15 cellular contexts compared by ENCODE assay signal in the genomic region with DNA sequence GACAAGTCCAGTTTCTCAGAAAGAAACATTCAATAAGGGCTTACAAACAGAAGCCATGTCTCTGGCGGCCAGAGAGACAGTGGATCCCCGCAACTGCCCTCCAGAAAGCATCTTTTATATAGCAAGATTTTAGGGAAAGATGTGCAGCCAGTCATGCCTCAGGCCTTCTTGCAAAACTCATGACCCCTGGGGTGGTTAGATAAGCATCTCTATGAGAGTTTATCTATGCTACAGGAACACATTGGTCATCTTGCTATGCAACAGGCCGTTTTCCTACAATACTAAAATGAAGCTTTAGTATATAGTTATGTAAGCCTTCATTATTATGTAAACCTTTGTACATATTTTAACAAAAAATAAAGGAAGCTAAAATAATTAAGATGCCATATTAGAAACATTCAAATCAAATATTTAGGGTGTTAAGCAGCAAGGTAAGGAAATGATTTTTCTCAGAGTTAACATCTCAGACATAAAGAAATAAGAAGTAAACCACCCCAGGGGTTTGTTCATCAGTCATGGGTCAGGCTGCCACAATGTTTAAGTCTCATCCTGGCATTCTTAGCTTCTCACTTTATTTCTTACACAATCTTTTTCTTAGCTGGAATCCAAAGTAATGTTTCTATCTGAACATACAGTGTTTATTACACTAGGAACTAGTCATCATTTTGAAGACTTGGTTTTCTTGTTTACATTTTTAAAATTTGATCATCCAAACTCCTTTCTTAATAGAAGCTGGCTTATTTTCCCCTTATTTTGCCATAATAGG. TPM values are rescaled to one million over a fixed set of nuclear protein-coding genes. Genes with fewer than 3 reads are reported as not detected.
DNase-seq lines count a peak whose midpoint lies in the region; ATAC-seq, FAIRE-seq and TF ChIP-seq lines count a peak whose summit lies in the region.
"Had no signal": no experiment of that assay in that cellular context is flagged by ENCODE, and none has a peak within 500 bp of the region (broad histone marks: within the 10 kb centered on the region; RNA-seq: fewer than 3 reads in every experiment).

No MANE protein-coding gene starts in this region.

- H3K18ac ChIP-seq in IMR-90 (ENCODE audit: low read depth, low read length) (peak overlapping the region; percentile 93), mesendoderm (ENCODE audit: low read length) (no peak overlapping the region)

- peaks cover 25% of the 10 kb centered on the region for H3K4me1 ChIP-seq in IMR-90 (ENCODE audit: control insufficient read depth, insufficient read depth, low read length)
- peaks cover 0 to 3% of the 10 kb centered on the region in 2 experiments; a peak in 3 of 5 replicates for H3K4me1 ChIP-seq in K562 (replicated peaks in 1 of 2; ENCODE audit: control insufficient read depth in 2 of 2, insufficient read depth in 2 of 2, low read length in 2 of 2)
- H3K4me1 ChIP-seq in mesendoderm (ENCODE audit: control insufficient read depth, low read depth, low read length) = peaks cover 7% of the 10 kb centered on the region

- dilution Hi-C loops in IMR-90 (cut with HindIII; ENCODE audit: low sequenced_read_pairs, unreplicated experiment) = no loop called here

- H3K79me2 ChIP-seq in K562 (ENCODE audit: control insufficient read depth, insufficient read depth, low read length) (peaks cover 1% of the 10 kb centered on the region; the same call in 1 of the 3 replicates), mesendoderm (ENCODE audit: control insufficient read depth, insufficient read depth, low read length) (no peaks in the 10 kb centered on the region)

- no peak for FAIRE-seq in K562 (lab: Jason Lieb, UNC)

- H3K9ac ChIP-seq in IMR-90 (ENCODE audit: low read depth, low read length) = no peak overlapping the region
- no peak overlapping the region for H3K9ac ChIP-seq in K562 (ENCODE audit: insufficient read depth in 1 of 2, low read depth in 2 of 2, low read length in 2 of 2)
- no peak overlapping the region for H3K9ac ChIP-seq in mesendoderm (ENCODE audit: low read length)

- BruUV-seq in IMR-90 (replicated peaks; lab: Mats Ljungman, UMichigan) (no TSS peak), K562 (replicated peaks; lab: Mats Ljungman, UMichigan) (no TSS peak)

- H2BK15ac ChIP-seq in IMR-90 (ENCODE audit: low read depth, low read length) = peak overlapping the region; percentile 27; the same call in 2 of the 3 replicates
- no peak overlapping the region for H2BK15ac ChIP-seq in mesendoderm (replicated peaks; ENCODE audit: low read depth)

- intact Hi-C loops in IMR-90 (cut with micrococcal nuclease) (loop anchor here (1.0 to 10.0 kb wide), 6 partner anchors 86 to 1084 kb away; a partner anchor contains a TSS), K562 (cut with micrococcal nuclease) (loop anchor here (5.0 kb wide), 4 partner anchors 138 to 483 kb away; no protein-coding TSS in a partner anchor)

- no CpG with 5 or more reads among the region's 3 CpGs for WGBS in IMR-90 (ENCODE audit: extremely low coverage in 2 of 2, insufficient read length in 1 of 2), 2 experiments
- 34% methylated on average over 3 of the region's 3 CpGs for WGBS in K562 (ENCODE audit: insufficient coverage, low coverage, missing lambda C conversion rate)
- no CpG with 5 or more reads among the region's 3 CpGs for WGBS in mesendoderm (ENCODE audit: extremely low coverage, insufficient coverage, low lambda C conversion rate)

- TF ChIP-seq EP300 in K562 (IDR thresholded peaks at IDR 0.05; ENCODE audit: low read length) = no peak

- ATAC-seq in IMR-90 (ENCODE audit: low read depth) (peak; percentile 65), K562 (no peak), HG02759 (IDR thresholded peaks at IDR 0.05; ENCODE audit: unreplicated experiment) (no peak)
- ATAC-seq: effector memory CD8-positive, alpha-beta T cell had no signal

- DNase-seq in EH (ENCODE audit: low read depth) (peak; percentile 81), IMR-90 (peak; percentile 80), K562 (ENCODE audit: extremely low read depth in 1 of 4, low spot score in 3 of 4) (no peak), mesendoderm (peak; percentile 46), HEK293T (ENCODE audit: extremely low spot score) (no peak)
- DNase-seq in activated naive CD4-positive, alpha-beta T cell (lab: John Stamatoyannopoulos, UW) = no peak
- DNase-seq: caudate nucleus; DMS79; effector memory CD8-positive, alpha-beta T cell; NCI-H82; RPMI8226; stimulated activated CD4-positive, alpha-beta T cell treated with anti-CD3 and anti-CD28 coated beads, Interleukin-1b, Interleukin-23, amount 100 ng/mL, for 48 hours; substantia nigra had no signal

- CTCF ChIA-PET in IMR-90 (lab: Yijun Ruan, JAX) = interaction anchor here (1.2 to 2.6 kb wide), 2 partner anchors 86 to 100 kb away, joined by 4 to 9 read pairs; no protein-coding TSS in a partner anchor
- CTCF ChIA-PET in K562 (lab: Yijun Ruan, JAX; ENCODE audit: low intra/inter-chr PET ratio) = interaction anchor here (0.6 to 4.6 kb wide), 2 partner anchors 130 to 486 kb away, joined by 3 to 22 read pairs; no protein-coding TSS in a partner anchor
- CTCF ChIA-PET in HEK293T (lab: Yijun Ruan, JAX) = no interaction called here

- peak overlapping the region; percentile 90; the same call in 1 of the 2 replicates for H3K14ac ChIP-seq in IMR-90 (replicated peaks; ENCODE audit: low read depth, low read length)

- peak overlapping the region; percentile 88 for H2BK20ac ChIP-seq in IMR-90 (ENCODE audit: low read depth, low read length)

- H3K23ac ChIP-seq in IMR-90 (ENCODE audit: low read depth, low read length) (peak overlapping the region; percentile 58; the same call in 1 of the 2 replicates), mesendoderm (ENCODE audit: low read length) (no peak overlapping the region)

- H3K79me1 ChIP-seq in IMR-90 (ENCODE audit: low read depth in 1 of 2, low read length in 2 of 2) (peaks cover 5 to 59% of the 10 kb centered on the region in 2 experiments; a peak in 3 of 4 replicates), mesendoderm (ENCODE audit: low read length) (peaks cover 1% of the 10 kb centered on the region)

- peak overlapping the region; percentile 96 for H2BK5ac ChIP-seq in IMR-90 (ENCODE audit: low read depth, low read length, poor library complexity, severe bottlenecking)
- no peak overlapping the region for H2BK5ac ChIP-seq in mesendoderm (ENCODE audit: low read length)

- no peak overlapping the region for H3K4me3 ChIP-seq in IMR-90 (ENCODE audit: insufficient read depth, low read depth, low read length)
- no peak overlapping the region for H3K4me3 ChIP-seq in K562
- no peak overlapping the region for H3K4me3 ChIP-seq in mesendoderm (ENCODE audit: low read length)

- no peaks in the 10 kb centered on the region for H3K27me3 ChIP-seq in IMR-90 (ENCODE audit: control insufficient read depth, insufficient read depth, low read length)
- no peaks in the 10 kb centered on the region for H3K27me3 ChIP-seq in K562 (ENCODE audit: control insufficient read depth in 2 of 2, insufficient read depth in 2 of 2, low read length in 2 of 2)
- no peaks in the 10 kb centered on the region for H3K27me3 ChIP-seq in mesendoderm (ENCODE audit: insufficient read depth, low read length, poor library complexity)

- H4K8ac ChIP-seq in IMR-90 (ENCODE audit: low read depth in 2 of 2, low read length in 2 of 2) (peak overlapping the region; percentile 9 to 72; a peak in 3 of 4 replicates), mesendoderm (ENCODE audit: low read depth, low read length) (no peak overlapping the region)

- H4K20me1 ChIP-seq in IMR-90 (ENCODE audit: insufficient read depth, low read length) (peaks cover 4% of the 10 kb centered on the region; the same call in 1 of the 2 replicates), K562 (replicated peaks; ENCODE audit: control insufficient read depth, insufficient read depth, low read length) (no peaks in the 10 kb centered on the region)

- peak overlapping the region; percentile 16 for H3K4me2 ChIP-seq in IMR-90 (ENCODE audit: low read depth, low read length)
- H3K4me2 ChIP-seq in K562 (ENCODE audit: insufficient read depth, low read length) = no peak overlapping the region
- no peak overlapping the region for H3K4me2 ChIP-seq in mesendoderm (ENCODE audit: low read length)

- H2AK5ac ChIP-seq in IMR-90 (ENCODE audit: low read depth, low read length) = peak overlapping the region; percentile 69; the same call in 1 of the 2 replicates
- no peak overlapping the region for H2AK5ac ChIP-seq in mesendoderm (ENCODE audit: low read length)

- peak overlapping the region; percentile 73 for H4K91ac ChIP-seq in IMR-90 (ENCODE audit: insufficient read depth, low read depth, low read length)

- H2AFZ ChIP-seq in IMR-90 (replicated peaks; ENCODE audit: low read length, poor library complexity) (no peak overlapping the region), K562 (ENCODE audit: low read depth, low read length) (no peak overlapping the region)

- POLR2A ChIA-PET in IMR-90 (lab: Charles Lee; ENCODE audit: unreplicated experiment) = interaction anchor here (1.2 kb wide), 1 partner anchor 145 kb away, joined by 3 read pairs; a partner anchor contains a TSS
- POLR2A ChIA-PET in K562 (lab: Yijun Ruan, JAX) = interaction anchor here (1.1 to 1.4 kb wide), 2 partner anchors 9 to 242 kb away, joined by 3 read pairs; no protein-coding TSS in a partner anchor
- POLR2A ChIA-PET in HEK293T (lab: Yijun Ruan, JAX) = interaction anchor here (0.7 kb wide), 1 partner anchor 974 kb away, joined by 3 read pairs; no protein-coding TSS in a partner anchor

- in situ Hi-C loops in IMR-90 (cut with MboI; ENCODE audit: low sequenced_read_pairs) = loop anchor here (10.0 kb wide), 1 partner anchor 166 kb away; no protein-coding TSS in a partner anchor
- in situ Hi-C loops in K562 (cut with MboI) = loop anchor here (5.0 to 25.0 kb wide), 2 partner anchors 133 to 223 kb away; a partner anchor contains a TSS

- peak overlapping the region; percentile 89 for H4K5ac ChIP-seq in IMR-90 (ENCODE audit: low read depth, low read length)
- H4K5ac ChIP-seq in mesendoderm (ENCODE audit: low read length) = no peak overlapping the region

- no peaks in the 10 kb centered on the region for H3K36me3 ChIP-seq in IMR-90 (ENCODE audit: control insufficient read depth, insufficient read depth, low read length)
- no peaks in the 10 kb centered on the region for H3K36me3 ChIP-seq in K562 (ENCODE audit: control insufficient read depth, insufficient read depth, low read length)
- no peaks in the 10 kb centered on the region for H3K36me3 ChIP-seq in mesendoderm (ENCODE audit: control insufficient read depth, insufficient read depth, low read length)

- 0 out of 2 replicates have a peak overlapping the region, but pooled peaks have one; percentile 33 for H3K56ac ChIP-seq in IMR-90 (ENCODE audit: extremely low read depth, insufficient read depth, low read length)
- H3K56ac ChIP-seq in mesendoderm (ENCODE audit: low read length) = no peak overlapping the region

- TF ChIP-seq CTCF in IMR-90 (conservative IDR thresholded peaks at IDR 0.05; ENCODE audit: low read depth, low read length) = no peak
- no peak for TF ChIP-seq CTCF in K562 (IDR thresholded peaks at IDR 0.05 in 2 of 3, conservative IDR thresholded peaks at IDR 0.05 in 1 of 3; ENCODE audit: insufficient read depth in 2 of 3, low read depth in 1 of 3, low read length in 3 of 3)

- H3K9me3 ChIP-seq in IMR-90 (ENCODE audit: control insufficient read depth, insufficient read depth, low read length) (no peaks in the 10 kb centered on the region), K562 (replicated peaks; ENCODE audit: control insufficient read depth, insufficient read depth, low read depth, low read length) (no peaks in the 10 kb centered on the region)

- H2AK9ac ChIP-seq in IMR-90 (replicated peaks; ENCODE audit: low read depth, low read length, poor library complexity) = no peak overlapping the region

- H3K9me1 ChIP-seq in IMR-90 (ENCODE audit: insufficient read depth, low read length) = peaks cover 8% of the 10 kb centered on the region
- H3K9me1 ChIP-seq in K562 (ENCODE audit: control insufficient read depth, insufficient read depth, low read length) = no peaks in the 10 kb centered on the region

- H2BK120ac ChIP-seq in IMR-90 (ENCODE audit: low read depth, low read length) (peak overlapping the region; percentile 86), mesendoderm (ENCODE audit: low read depth, low read length) (no peak overlapping the region)

- H3K4ac ChIP-seq in IMR-90 (ENCODE audit: low read depth, low read length) (peak overlapping the region; percentile 87), mesendoderm (ENCODE audit: low read depth, low read length) (no peak overlapping the region)

- TF ChIP-seq RAD21 in IMR-90 (IDR thresholded peaks at IDR 0.05; ENCODE audit: low read length) (0 out of 2 replicates have a peak, but pooled peaks have one; percentile 14), K562 (CRISPR knock-in tag; conservative IDR thresholded peaks at IDR 0.05 in 1 of 2, IDR thresholded peaks at IDR 0.05 in 1 of 2) (no peak)

- H3K27ac ChIP-seq in IMR-90 (ENCODE audit: insufficient read depth, low read length) (peak overlapping the region; percentile 85; the same call in 1 of the 2 replicates), K562 (ENCODE audit: extremely low read depth, low read depth, low read length) (no peak overlapping the region), mesendoderm (ENCODE audit: low read depth, low read length) (no peak overlapping the region)
- H3K27ac ChIP-seq: C4-2B had no signal

- no peak for TF ChIP-seq POLR2A in IMR-90 (IDR thresholded peaks at IDR 0.05; ENCODE audit: low read depth, low read length)
- no peak for TF ChIP-seq POLR2A in K562 (conservative IDR thresholded peaks at IDR 0.05)

RNA-seq across cellular contexts. Expression of a gene that starts 6.3 kb away (rescaled TPM):
- 0.18 and 0.56 TPM in 2 replicates for total RNA-seq in IMR-90 (2012; rRNA removed)
- polyA plus RNA-seq in IMR-90 (2012; rRNA removed) = 0.03 and 0.10 TPM in 2 replicates
- 0.01 and 0.02 TPM in 2 replicates for polyA plus RNA-seq in IMR-90 (2012; cell fraction: cytosol; rRNA removed)
- 0.11 TPM in 1 of 2 replicates, not detected in the other for polyA plus RNA-seq in IMR-90 (2012; cell fraction: nucleus; rRNA removed; ENCODE audit: low replicate concordance)
- 0.37 TPM in 1 of 2 replicates, not detected in the other for total RNA-seq in K562 (2011; cell fraction: chromatin; rRNA removed; ENCODE audit: low replicate concordance)
- total RNA-seq in K562 (2011; cell fraction: nucleolus; rRNA removed) = not detected in 2 replicates
- total RNA-seq in K562 (2011; cell fraction: nucleoplasm; rRNA removed) = 0.29 TPM in 1 of 2 replicates, not detected in the other
- total RNA-seq in K562 (2014; rRNA removed) = 0.08 and 0.23 TPM in 2 replicates
- total RNA-seq in K562 (2014; rRNA removed; fragmentation: Illumina TruSeq; extraction: Trizol) = 0.51 and 0.54 TPM in 2 replicates
- total RNA-seq in K562 (2015; rRNA removed; fragmentation: Illumina TruSeq; extraction: Trizol) = 0.34 and 0.43 TPM in 2 replicates
- 0.13 and 0.29 TPM in 2 replicates for total RNA-seq in K562 (2021)
- polyA plus RNA-seq in K562 (2011; rRNA removed) = 0.05 and 0.10 TPM in 2 replicates
- 0.01 and 0.03 TPM in 2 replicates for polyA plus RNA-seq in K562 (2011; cell fraction: cytosol; rRNA removed)
- 0.22 TPM in 1 of 2 replicates, not detected in the other for polyA plus RNA-seq in K562 (2011; cell fraction: nucleus; rRNA removed)
- 0.19 and 0.22 TPM in 2 replicates for polyA plus RNA-seq in K562 (2012)
- polyA plus RNA-seq in K562 (2014; fragmentation: Illumina TruSeq; extraction: Trizol) = 0.21 and 0.42 TPM in 2 replicates
- polyA plus RNA-seq in K562 (2014; fragmentation: Nextera tagmentation; extraction: Ambion mirVana) = under 1 TPM; 0.07 to 0.20 TPM
- polyA plus RNA-seq in K562 (2014; rRNA removed) = 0.30 and 0.36 TPM in 2 replicates
- polyA minus RNA-seq in K562 (2011; rRNA and poly(A)+ RNA removed) = not detected in 2 replicates
- polyA minus RNA-seq in K562 (2011; cell fraction: cytosol; rRNA and poly(A)+ RNA removed) = not detected in 2 replicates
- 0.13 TPM in 1 of 2 replicates, not detected in the other for polyA minus RNA-seq in K562 (2011; cell fraction: nucleus; rRNA and poly(A)+ RNA removed)
- polyA plus RNA-seq in mesendoderm (2013, experiment 1 of 2) = 0.29 TPM
- 0.32 TPM for polyA plus RNA-seq in mesendoderm (2013, experiment 2 of 2)

Comparison
In these comparisons a context has a peak if more than half of its experiments do, and no peak if none do; other contexts are left out.
1. DNase-seq: peak in EH (single experiment), IMR-90 (single experiment) and mesendoderm (single experiment); none in K562 (0 of 4), activated naive CD4-positive, alpha-beta T cell (0 of 4) and HEK293T (single experiment).